ENCODE assay signal across 1 cellular context in the genomic region with DNA sequence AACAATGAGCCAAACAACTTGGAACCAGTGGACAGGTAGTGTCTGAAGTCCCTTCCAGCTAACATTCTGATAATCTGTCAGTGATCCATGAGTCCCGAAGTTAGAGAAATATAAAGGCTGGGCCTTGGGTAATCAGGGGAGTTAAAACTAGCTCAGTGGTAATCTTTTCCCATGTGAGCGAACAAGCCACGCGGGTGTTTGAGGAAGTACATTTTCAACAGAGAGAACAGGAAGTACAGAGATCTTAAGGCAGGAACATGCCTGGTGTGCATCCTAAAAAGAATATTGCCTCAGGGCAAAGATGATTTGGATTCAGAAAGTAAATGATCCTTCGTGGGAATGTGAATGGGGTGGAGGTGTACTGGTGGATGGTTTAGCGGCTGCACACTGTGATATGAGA.
A peak's percentile ranks its signal among the peaks of the same experiment; 100 is the strongest.
TF ChIP-seq lines count a peak whose summit lies in the region.

No MANE protein-coding gene starts in this region.

TF ChIP-seq in K562, 482 proteins besides CTCF, POLR2A, EP300 and RAD21 (continued from another document and continues in another):
- no peak for TF ChIP-seq CHD4 (IDR thresholded peaks at IDR 0.05; ENCODE audit: insufficient read depth, insufficient replicate concordance, low read depth, low read length, poor library complexity, severe bottlenecking)
- TF ChIP-seq FOXK1 (CRISPR knock-in tag; IDR thresholded peaks at IDR 0.05; ENCODE audit: borderline replicate concordance) = no peak
- no peak for TF ChIP-seq ZNF551 (CRISPR knock-in tag; IDR thresholded peaks at IDR 0.05)
- TF ChIP-seq SIN3B (IDR thresholded peaks at IDR 0.05; ENCODE audit: low read depth) = no peak
- peak; percentile 81 for TF ChIP-seq MYC (IDR thresholded peaks at IDR 0.05; ENCODE audit: low read depth, low read length)
- no peak for TF ChIP-seq MYC (CRISPR knock-in tag; IDR thresholded peaks at IDR 0.05; ENCODE audit: borderline replicate concordance, low read depth)
- TF ChIP-seq EP400 (IDR thresholded peaks at IDR 0.05) = peak; percentile 32; the same call in 1 of the 2 replicates
- TF ChIP-seq L3MBTL2 (IDR thresholded peaks at IDR 0.05) = peak; percentile 62
- TF ChIP-seq ZC3H4 (CRISPR knock-in tag; IDR thresholded peaks at IDR 0.05; ENCODE audit: borderline replicate concordance) = no peak
- no peak for TF ChIP-seq RBM22 (IDR thresholded peaks at IDR 0.05; ENCODE audit: low read depth, low read length, poor library complexity, severe bottlenecking)
- TF ChIP-seq IRF1 (CRISPR knock-in tag; IDR thresholded peaks at IDR 0.05; ENCODE audit: borderline replicate concordance) = no peak
- TF ChIP-seq, protein P1, sequence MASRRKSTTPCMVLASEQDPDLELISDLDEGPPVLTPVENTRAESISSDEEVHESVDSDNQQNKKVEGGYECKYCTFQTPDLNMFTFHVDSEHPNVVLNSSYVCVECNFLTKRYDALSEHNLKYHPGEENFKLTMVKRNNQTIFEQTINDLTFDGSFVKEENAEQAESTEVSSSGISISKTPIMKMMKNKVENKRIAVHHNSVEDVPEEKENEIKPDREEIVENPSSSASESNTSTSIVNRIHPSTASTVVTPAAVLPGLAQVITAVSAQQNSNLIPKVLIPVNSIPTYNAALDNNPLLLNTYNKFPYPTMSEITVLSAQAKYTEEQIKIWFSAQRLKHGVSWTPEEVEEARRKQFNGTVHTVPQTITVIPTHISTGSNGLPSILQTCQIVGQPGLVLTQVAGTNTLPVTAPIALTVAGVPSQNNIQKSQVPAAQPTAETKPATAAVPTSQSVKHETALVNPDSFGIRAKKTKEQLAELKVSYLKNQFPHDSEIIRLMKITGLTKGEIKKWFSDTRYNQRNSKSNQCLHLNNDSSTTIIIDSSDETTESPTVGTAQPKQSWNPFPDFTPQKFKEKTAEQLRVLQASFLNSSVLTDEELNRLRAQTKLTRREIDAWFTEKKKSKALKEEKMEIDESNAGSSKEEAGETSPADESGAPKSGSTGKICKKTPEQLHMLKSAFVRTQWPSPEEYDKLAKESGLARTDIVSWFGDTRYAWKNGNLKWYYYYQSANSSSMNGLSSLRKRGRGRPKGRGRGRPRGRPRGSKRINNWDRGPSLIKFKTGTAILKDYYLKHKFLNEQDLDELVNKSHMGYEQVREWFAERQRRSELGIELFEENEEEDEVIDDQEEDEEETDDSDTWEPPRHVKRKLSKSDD (conservative IDR thresholded peaks at IDR 0.05; ENCODE audit: low read length) = no peak
- TF ChIP-seq KLF13 (tag; IDR thresholded peaks at IDR 0.05; ENCODE audit: borderline replicate concordance, low read depth) = no peak
- no peak for TF ChIP-seq FOS (IDR thresholded peaks at IDR 0.05; ENCODE audit: extremely low read depth, insufficient read length)
- TF ChIP-seq CREB1 (IDR thresholded peaks at IDR 0.05) = no peak
- no peak for TF ChIP-seq CREB1 (CRISPR knock-in tag; IDR thresholded peaks at IDR 0.05)
- TF ChIP-seq ELF1 (tag; IDR thresholded peaks at IDR 0.05) = peak; percentile 74; the same call in 1 of the 2 replicates
- TF ChIP-seq ZNF224 (CRISPR knock-in tag; IDR thresholded peaks at IDR 0.05) = no peak
- TF ChIP-seq SMARCA4 (IDR thresholded peaks at IDR 0.05) = peak; percentile 27; the same call in 1 of the 2 replicates
- no peak for TF ChIP-seq CHD2 (IDR thresholded peaks at IDR 0.05; ENCODE audit: low read depth, low read length)
- TF ChIP-seq MAFF (IDR thresholded peaks at IDR 0.05; ENCODE audit: low read length) = no peak
- no peak for TF ChIP-seq ETV5 (CRISPR knock-in tag; IDR thresholded peaks at IDR 0.05; ENCODE audit: low read depth)
- TF ChIP-seq KLF16 (IDR thresholded peaks at IDR 0.05) = no peak
- TF ChIP-seq SIRT6 (IDR thresholded peaks at IDR 0.05; ENCODE audit: low read depth, low read length) = no peak
- no peak for TF ChIP-seq HIVEP1 (CRISPR knock-in tag; IDR thresholded peaks at IDR 0.05)
- TF ChIP-seq, protein P2, sequence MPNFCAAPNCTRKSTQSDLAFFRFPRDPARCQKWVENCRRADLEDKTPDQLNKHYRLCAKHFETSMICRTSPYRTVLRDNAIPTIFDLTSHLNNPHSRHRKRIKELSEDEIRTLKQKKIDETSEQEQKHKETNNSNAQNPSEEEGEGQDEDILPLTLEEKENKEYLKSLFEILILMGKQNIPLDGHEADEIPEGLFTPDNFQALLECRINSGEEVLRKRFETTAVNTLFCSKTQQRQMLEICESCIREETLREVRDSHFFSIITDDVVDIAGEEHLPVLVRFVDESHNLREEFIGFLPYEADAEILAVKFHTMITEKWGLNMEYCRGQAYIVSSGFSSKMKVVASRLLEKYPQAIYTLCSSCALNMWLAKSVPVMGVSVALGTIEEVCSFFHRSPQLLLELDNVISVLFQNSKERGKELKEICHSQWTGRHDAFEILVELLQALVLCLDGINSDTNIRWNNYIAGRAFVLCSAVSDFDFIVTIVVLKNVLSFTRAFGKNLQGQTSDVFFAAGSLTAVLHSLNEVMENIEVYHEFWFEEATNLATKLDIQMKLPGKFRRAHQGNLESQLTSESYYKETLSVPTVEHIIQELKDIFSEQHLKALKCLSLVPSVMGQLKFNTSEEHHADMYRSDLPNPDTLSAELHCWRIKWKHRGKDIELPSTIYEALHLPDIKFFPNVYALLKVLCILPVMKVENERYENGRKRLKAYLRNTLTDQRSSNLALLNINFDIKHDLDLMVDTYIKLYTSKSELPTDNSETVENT (CRISPR knock-in tag; IDR thresholded peaks at IDR 0.05) = no peak
- TF ChIP-seq HCFC1 (IDR thresholded peaks at IDR 0.05; ENCODE audit: low read depth, low read length) = no peak
- no peak for TF ChIP-seq RBFOX2 (IDR thresholded peaks at IDR 0.05; ENCODE audit: low read depth, low read length)
- no peak for TF ChIP-seq SAFB (IDR thresholded peaks at IDR 0.05; ENCODE audit: borderline replicate concordance, low read depth, low read length)
- no peak for TF ChIP-seq HEY1 (CRISPR knock-in tag; IDR thresholded peaks at IDR 0.05; ENCODE audit: borderline replicate concordance)
- TF ChIP-seq, protein P3, sequence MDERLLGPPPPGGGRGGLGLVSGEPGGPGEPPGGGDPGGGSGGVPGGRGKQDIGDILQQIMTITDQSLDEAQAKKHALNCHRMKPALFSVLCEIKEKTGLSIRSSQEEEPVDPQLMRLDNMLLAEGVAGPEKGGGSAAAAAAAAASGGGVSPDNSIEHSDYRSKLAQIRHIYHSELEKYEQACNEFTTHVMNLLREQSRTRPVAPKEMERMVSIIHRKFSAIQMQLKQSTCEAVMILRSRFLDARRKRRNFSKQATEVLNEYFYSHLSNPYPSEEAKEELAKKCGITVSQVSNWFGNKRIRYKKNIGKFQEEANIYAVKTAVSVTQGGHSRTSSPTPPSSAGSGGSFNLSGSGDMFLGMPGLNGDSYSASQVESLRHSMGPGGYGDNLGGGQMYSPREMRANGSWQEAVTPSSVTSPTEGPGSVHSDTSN (CRISPR knock-in tag; IDR thresholded peaks at IDR 0.05; ENCODE audit: low read depth) = no peak
- TF ChIP-seq, protein P3 (tag; conservative IDR thresholded peaks at IDR 0.05; ENCODE audit: low read depth) = no peak
- no peak for TF ChIP-seq CREM (IDR thresholded peaks at IDR 0.05; ENCODE audit: low read depth)
- TF ChIP-seq XRCC3 (IDR thresholded peaks at IDR 0.05) = no peak
- TF ChIP-seq HNRNPK (IDR thresholded peaks at IDR 0.05; ENCODE audit: low read depth, low read length, poor library complexity, severe bottlenecking) = no peak
- TF ChIP-seq PTRF (tag; IDR thresholded peaks at IDR 0.05) = no peak
- no peak for TF ChIP-seq SRF (CRISPR knock-in tag; IDR thresholded peaks at IDR 0.05)
- no peak for TF ChIP-seq TAF7 (tag; IDR thresholded peaks at IDR 0.05)
- no peak for TF ChIP-seq RBBP5 (IDR thresholded peaks at IDR 0.05; ENCODE audit: borderline replicate concordance, insufficient read depth, low read length, poor library complexity, severe bottlenecking)
- no peak for TF ChIP-seq HNRNPUL1 (IDR thresholded peaks at IDR 0.05; ENCODE audit: low read length)
- TF ChIP-seq, protein P4, sequence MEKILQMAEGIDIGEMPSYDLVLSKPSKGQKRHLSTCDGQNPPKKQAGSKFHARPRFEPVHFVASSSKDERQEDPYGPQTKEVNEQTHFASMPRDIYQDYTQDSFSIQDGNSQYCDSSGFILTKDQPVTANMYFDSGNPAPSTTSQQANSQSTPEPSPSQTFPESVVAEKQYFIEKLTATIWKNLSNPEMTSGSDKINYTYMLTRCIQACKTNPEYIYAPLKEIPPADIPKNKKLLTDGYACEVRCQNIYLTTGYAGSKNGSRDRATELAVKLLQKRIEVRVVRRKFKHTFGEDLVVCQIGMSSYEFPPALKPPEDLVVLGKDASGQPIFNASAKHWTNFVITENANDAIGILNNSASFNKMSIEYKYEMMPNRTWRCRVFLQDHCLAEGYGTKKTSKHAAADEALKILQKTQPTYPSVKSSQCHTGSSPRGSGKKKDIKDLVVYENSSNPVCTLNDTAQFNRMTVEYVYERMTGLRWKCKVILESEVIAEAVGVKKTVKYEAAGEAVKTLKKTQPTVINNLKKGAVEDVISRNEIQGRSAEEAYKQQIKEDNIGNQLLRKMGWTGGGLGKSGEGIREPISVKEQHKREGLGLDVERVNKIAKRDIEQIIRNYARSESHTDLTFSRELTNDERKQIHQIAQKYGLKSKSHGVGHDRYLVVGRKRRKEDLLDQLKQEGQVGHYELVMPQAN (IDR thresholded peaks at IDR 0.05; ENCODE audit: borderline replicate concordance) = no peak
- TF ChIP-seq DPF2 (IDR thresholded peaks at IDR 0.05) = no peak
- TF ChIP-seq PCBP1 (IDR thresholded peaks at IDR 0.05; ENCODE audit: low read depth, low read length, poor library complexity, severe bottlenecking) = no peak
- TF ChIP-seq, protein P5, sequence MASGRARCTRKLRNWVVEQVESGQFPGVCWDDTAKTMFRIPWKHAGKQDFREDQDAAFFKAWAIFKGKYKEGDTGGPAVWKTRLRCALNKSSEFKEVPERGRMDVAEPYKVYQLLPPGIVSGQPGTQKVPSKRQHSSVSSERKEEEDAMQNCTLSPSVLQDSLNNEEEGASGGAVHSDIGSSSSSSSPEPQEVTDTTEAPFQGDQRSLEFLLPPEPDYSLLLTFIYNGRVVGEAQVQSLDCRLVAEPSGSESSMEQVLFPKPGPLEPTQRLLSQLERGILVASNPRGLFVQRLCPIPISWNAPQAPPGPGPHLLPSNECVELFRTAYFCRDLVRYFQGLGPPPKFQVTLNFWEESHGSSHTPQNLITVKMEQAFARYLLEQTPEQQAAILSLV (tag; IDR thresholded peaks at IDR 0.05) = no peak
- no peak for TF ChIP-seq IFI16 (CRISPR knock-in tag; IDR thresholded peaks at IDR 0.05)
- no peak for TF ChIP-seq ZBTB7A (IDR thresholded peaks at IDR 0.05; ENCODE audit: borderline replicate concordance, control insufficient read depth, low read depth, low read length)
- TF ChIP-seq, protein P6, sequence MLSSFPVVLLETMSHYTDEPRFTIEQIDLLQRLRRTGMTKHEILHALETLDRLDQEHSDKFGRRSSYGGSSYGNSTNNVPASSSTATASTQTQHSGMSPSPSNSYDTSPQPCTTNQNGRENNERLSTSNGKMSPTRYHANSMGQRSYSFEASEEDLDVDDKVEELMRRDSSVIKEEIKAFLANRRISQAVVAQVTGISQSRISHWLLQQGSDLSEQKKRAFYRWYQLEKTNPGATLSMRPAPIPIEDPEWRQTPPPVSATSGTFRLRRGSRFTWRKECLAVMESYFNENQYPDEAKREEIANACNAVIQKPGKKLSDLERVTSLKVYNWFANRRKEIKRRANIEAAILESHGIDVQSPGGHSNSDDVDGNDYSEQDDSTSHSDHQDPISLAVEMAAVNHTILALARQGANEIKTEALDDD (IDR thresholded peaks at IDR 0.05) = peak; percentile 95
- no peak for TF ChIP-seq GTF2F1 (IDR thresholded peaks at IDR 0.05; ENCODE audit: low read depth, low read length)
- no peak for TF ChIP-seq PYGO2 (tag; IDR thresholded peaks at IDR 0.05)
- no peak for TF ChIP-seq ZNF133 (CRISPR knock-in tag; IDR thresholded peaks at IDR 0.05)
- no peak for TF ChIP-seq TAF1 (IDR thresholded peaks at IDR 0.05; ENCODE audit: control insufficient read depth, extremely low read depth, insufficient read depth, low read length, severe bottlenecking)
- TF ChIP-seq ARHGAP35 (IDR thresholded peaks at IDR 0.05; ENCODE audit: partially characterized antibody) = no peak
- 0 out of 2 replicates have a peak, but pooled peaks have one; percentile 33 for TF ChIP-seq GABPA (tag; conservative IDR thresholded peaks at IDR 0.05; ENCODE audit: low read depth)
- TF ChIP-seq, protein P7, sequence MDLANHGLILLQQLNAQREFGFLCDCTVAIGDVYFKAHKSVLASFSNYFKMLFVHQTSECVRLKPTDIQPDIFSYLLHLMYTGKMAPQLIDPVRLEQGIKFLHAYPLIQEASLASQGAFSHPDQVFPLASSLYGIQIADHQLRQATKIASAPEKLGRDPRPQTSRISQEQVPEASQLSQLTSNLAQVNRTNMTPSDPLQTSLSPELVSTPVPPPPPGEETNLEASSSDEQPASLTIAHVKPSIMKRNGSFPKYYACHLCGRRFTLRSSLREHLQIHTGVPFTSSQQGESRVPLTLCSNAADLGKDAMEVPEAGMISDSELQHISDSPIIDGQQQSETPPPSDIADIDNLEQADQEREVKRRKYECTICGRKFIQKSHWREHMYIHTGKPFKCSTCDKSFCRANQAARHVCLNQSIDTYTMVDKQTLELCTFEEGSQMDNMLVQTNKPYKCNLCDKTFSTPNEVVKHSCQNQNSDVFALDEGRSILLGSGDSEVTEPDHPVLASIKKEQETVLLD (IDR thresholded peaks at IDR 0.05) = no peak
- TF ChIP-seq ZNF699 (CRISPR knock-in tag; IDR thresholded peaks at IDR 0.05; ENCODE audit: insufficient replicate concordance) = no peak
- no peak for TF ChIP-seq ZNF146 (CRISPR knock-in tag; IDR thresholded peaks at IDR 0.05; ENCODE audit: unreplicated experiment)
- TF ChIP-seq, protein P8, sequence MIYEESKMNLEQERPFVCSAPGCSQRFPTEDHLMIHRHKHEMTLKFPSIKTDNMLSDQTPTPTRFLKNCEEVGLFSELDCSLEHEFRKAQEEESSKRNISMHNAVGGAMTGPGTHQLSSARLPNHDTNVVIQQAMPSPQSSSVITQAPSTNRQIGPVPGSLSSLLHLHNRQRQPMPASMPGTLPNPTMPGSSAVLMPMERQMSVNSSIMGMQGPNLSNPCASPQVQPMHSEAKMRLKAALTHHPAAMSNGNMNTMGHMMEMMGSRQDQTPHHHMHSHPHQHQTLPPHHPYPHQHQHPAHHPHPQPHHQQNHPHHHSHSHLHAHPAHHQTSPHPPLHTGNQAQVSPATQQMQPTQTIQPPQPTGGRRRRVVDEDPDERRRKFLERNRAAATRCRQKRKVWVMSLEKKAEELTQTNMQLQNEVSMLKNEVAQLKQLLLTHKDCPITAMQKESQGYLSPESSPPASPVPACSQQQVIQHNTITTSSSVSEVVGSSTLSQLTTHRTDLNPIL (CRISPR knock-in tag; IDR thresholded peaks at IDR 0.05) = no peak
- TF ChIP-seq ATF7 (IDR thresholded peaks at IDR 0.05) = peak; percentile 20; the same call in 1 of the 2 replicates
